In genomic region chr1:35708952-35709351, GRCh38 we compare ENCODE assay signal across 13 cellular contexts. TPM values are rescaled to one million over a fixed set of nuclear protein-coding genes. Genes with fewer than 3 reads are reported as not detected.
DNase-seq lines count a peak whose midpoint lies in the region; ATAC-seq and TF ChIP-seq lines count a peak whose summit lies in the region.
"Had no signal": no experiment of that assay in that cellular context is flagged by ENCODE, and none has a peak within 500 bp of the region (broad histone marks: within the 10 kb centered on the region; RNA-seq: fewer than 3 reads in every experiment).

No MANE protein-coding gene starts in this region.

- no peak for ATAC-seq in activated CD8-positive, alpha-beta T cell treated with anti-CD3 and anti-CD28 coated beads, Interleukin-2, amount 10 ng/mL, durations not matched to agents 7 days and 5 days
- ATAC-seq in activated CD8-positive, alpha-beta T cell treated with anti-CD3 and anti-CD28 coated beads for 36 hours = no peak
- no peak for ATAC-seq in effector memory CD8-positive, alpha-beta T cell (replicated peaks)
- ATAC-seq in psoas muscle = no peak

- H3K27ac ChIP-seq in psoas muscle (no peak overlapping the region), prostate gland (no peak overlapping the region)
- H3K27ac ChIP-seq: ascending aorta had no signal

- no peak for TF ChIP-seq CTCF in activated CD8-positive, alpha-beta T cell treated with anti-CD3 and anti-CD28 coated beads for 36 hours (IDR thresholded peaks at IDR 0.05)
- TF ChIP-seq CTCF in psoas muscle (IDR thresholded peaks at IDR 0.05) (no peak), prostate gland (IDR thresholded peaks at IDR 0.05) (no peak)

- H3K27me3 ChIP-seq in psoas muscle (ENCODE audit: insufficient read depth in 3 of 3, low read length in 2 of 3) (peaks cover 0 to 46% (median 11%) of the 10 kb centered on the region in 3 donors), prostate gland (replicated peaks; ENCODE audit: insufficient read depth) (no peaks in the 10 kb centered on the region)
- H3K27me3 ChIP-seq: ascending aorta had no signal

- no peaks in the 10 kb centered on the region for H3K9me3 Mint-ChIP-seq in activated CD8-positive, alpha-beta T cell treated with anti-CD3 and anti-CD28 coated beads, Interleukin-2, amount 10 ng/mL, durations not matched to agents 7 days and 5 days (ENCODE audit: insufficient read depth)
- H3K9me3 Mint-ChIP-seq in activated CD8-positive, alpha-beta T cell treated with anti-CD3 and anti-CD28 coated beads for 36 hours = no peaks in the 10 kb centered on the region
- H3K9me3 Mint-ChIP-seq in effector memory CD8-positive, alpha-beta T cell = no peaks in the 10 kb centered on the region

- H3K4me3 ChIP-seq in psoas muscle (peak overlapping the region; percentile 64), prostate gland (no peak overlapping the region)

- no peaks in the 10 kb centered on the region for H3K4me1 ChIP-seq in psoas muscle
- no peaks in the 10 kb centered on the region for H3K4me1 ChIP-seq in prostate gland (replicated peaks)

- WGBS in psoas muscle, 3 donors = 97 to 100% (median 100%) methylated on average over 1 of the region's 1 CpG
- 95% methylated on average over 1 of the region's 1 CpG for WGBS in prostate gland

- DNase-seq in activated CD8-positive, alpha-beta T cell treated with anti-CD3 and anti-CD28 coated beads, Interleukin-2, amount 10 ng/mL, durations not matched to agents 7 days and 5 days = no peak
- no peak for DNase-seq in activated CD8-positive, alpha-beta T cell treated with anti-CD3 and anti-CD28 coated beads for 36 hours
- DNase-seq in NCI-H82 (lab: John Stamatoyannopoulos, UW) = peak; percentile 76
- no peak for DNase-seq in effector memory CD8-positive, alpha-beta T cell
- no peak for DNase-seq in psoas muscle
- no peak for DNase-seq in islet precursor cell
- DNase-seq in SKM-1 treated with dmso at 0.1 percent for 144 hours (lab: John Stamatoyannopoulos, UW; ENCODE audit: unreplicated experiment) = no peak
- DNase-seq in prostate gland (ENCODE audit: low spot score) = no peak
- DNase-seq: effector CD4-positive, alpha-beta T cell; foreskin melanocyte; T-helper 9 cell had no signal

- peak overlapping the region; percentile 31 for H3K4me3 Mint-ChIP-seq in activated CD8-positive, alpha-beta T cell treated with anti-CD3 and anti-CD28 coated beads, Interleukin-2, amount 10 ng/mL, durations not matched to agents 7 days and 5 days
- no peak overlapping the region for H3K4me3 Mint-ChIP-seq in activated CD8-positive, alpha-beta T cell treated with anti-CD3 and anti-CD28 coated beads for 36 hours
- peak overlapping the region; percentile 73 to 94 for H3K4me3 Mint-ChIP-seq in effector memory CD8-positive, alpha-beta T cell

- H3K4me1 Mint-ChIP-seq in activated CD8-positive, alpha-beta T cell treated with anti-CD3 and anti-CD28 coated beads, Interleukin-2, amount 10 ng/mL, durations not matched to agents 7 days and 5 days (ENCODE audit: low read depth) = peaks cover 15% of the 10 kb centered on the region
- H3K4me1 Mint-ChIP-seq in activated CD8-positive, alpha-beta T cell treated with anti-CD3 and anti-CD28 coated beads for 36 hours (ENCODE audit: low read depth) = peaks cover 16% of the 10 kb centered on the region
- peaks cover 18 to 23% of the 10 kb centered on the region in 2 donors for H3K4me1 Mint-ChIP-seq in effector memory CD8-positive, alpha-beta T cell (ENCODE audit: low read depth in 2 of 2)

- peaks cover 42% of the 10 kb centered on the region for H3K27me3 Mint-ChIP-seq in activated CD8-positive, alpha-beta T cell treated with anti-CD3 and anti-CD28 coated beads, Interleukin-2, amount 10 ng/mL, durations not matched to agents 7 days and 5 days (ENCODE audit: low read depth)
- peaks cover 31% of the 10 kb centered on the region for H3K27me3 Mint-ChIP-seq in activated CD8-positive, alpha-beta T cell treated with anti-CD3 and anti-CD28 coated beads for 36 hours
- peaks cover 0 to 30% of the 10 kb centered on the region in 2 donors for H3K27me3 Mint-ChIP-seq in effector memory CD8-positive, alpha-beta T cell

- POLR2A ChIA-PET in activated CD8-positive, alpha-beta T cell treated with anti-CD3 and anti-CD28 coated beads, Interleukin-2, amount 10 ng/mL, durations not matched to agents 7 days and 5 days (lab: Charles Lee) = no interaction called here
- POLR2A ChIA-PET in activated CD8-positive, alpha-beta T cell treated with anti-CD3 and anti-CD28 coated beads for 36 hours (lab: Charles Lee) = interaction anchor here (2.6 kb wide), 1 partner anchor 9 kb away, joined by 6 read pairs; the partner anchor contains the start of gene C1orf216

- CTCF ChIA-PET in activated CD8-positive, alpha-beta T cell treated with anti-CD3 and anti-CD28 coated beads, Interleukin-2, amount 10 ng/mL, durations not matched to agents 7 days and 5 days (lab: Charles Lee) = interaction anchor here (6.4 kb wide), 1 partner anchor 7 kb away, joined by 60 read pairs; no protein-coding TSS in a partner anchor
- CTCF ChIA-PET in activated CD8-positive, alpha-beta T cell treated with anti-CD3 and anti-CD28 coated beads for 36 hours (lab: Charles Lee) = no interaction called here

- H3K36me3 Mint-ChIP-seq in activated CD8-positive, alpha-beta T cell treated with anti-CD3 and anti-CD28 coated beads, Interleukin-2, amount 10 ng/mL, durations not matched to agents 7 days and 5 days (ENCODE audit: low read depth) = peaks cover 5% of the 10 kb centered on the region
- peaks cover 3% of the 10 kb centered on the region for H3K36me3 Mint-ChIP-seq in activated CD8-positive, alpha-beta T cell treated with anti-CD3 and anti-CD28 coated beads for 36 hours (ENCODE audit: low read depth)
- peaks cover 5% of the 10 kb centered on the region for H3K36me3 Mint-ChIP-seq in effector memory CD8-positive, alpha-beta T cell (ENCODE audit: insufficient read depth)

- no peak overlapping the region for H3K27ac Mint-ChIP-seq in activated CD8-positive, alpha-beta T cell treated with anti-CD3 and anti-CD28 coated beads, Interleukin-2, amount 10 ng/mL, durations not matched to agents 7 days and 5 days
- no peak overlapping the region for H3K27ac Mint-ChIP-seq in activated CD8-positive, alpha-beta T cell treated with anti-CD3 and anti-CD28 coated beads for 36 hours
- peak overlapping the region; percentile 38 to 44 for H3K27ac Mint-ChIP-seq in effector memory CD8-positive, alpha-beta T cell

- intact Hi-C loops in activated CD8-positive, alpha-beta T cell treated with anti-CD3 and anti-CD28 coated beads for 36 hours (cut with micrococcal nuclease) = no loop called here
- intact Hi-C loops in psoas muscle (cut with DNase I) (no loop called here), prostate gland (cut with DNase I) (no loop called here)

- no peak for TF ChIP-seq POLR2A in prostate gland (IDR thresholded peaks at IDR 0.05)

- H3K36me3 ChIP-seq in psoas muscle (ENCODE audit: insufficient read depth in 1 of 2, low read depth in 1 of 2) = peaks cover 0 to 4% of the 10 kb centered on the region in 2 donors
- no peaks in the 10 kb centered on the region for H3K36me3 ChIP-seq in prostate gland

- H3K9me3 ChIP-seq in psoas muscle = no peaks in the 10 kb centered on the region
- no peaks in the 10 kb centered on the region for H3K9me3 ChIP-seq in prostate gland
- H3K9me3 ChIP-seq: ascending aorta, HAP-1 had no signal

RNA-seq across cellular contexts. Expression of gene C1orf216, which starts 9.7 kb away (rescaled TPM):
- 10 to 100 TPM; 16.7 to 17.2 TPM for total RNA-seq in activated CD8-positive, alpha-beta T cell treated with anti-CD3 and anti-CD28 coated beads, Interleukin-2, amount 10 ng/mL, durations not matched to agents 7 days and 5 days
- 10 to 100 TPM; 10.4 to 11.0 TPM for total RNA-seq in activated CD8-positive, alpha-beta T cell treated with anti-CD3 and anti-CD28 coated beads for 36 hours
- total RNA-seq in psoas muscle (10 to 100 TPM; 11.4 to 16.1 (median 14.1) TPM), prostate gland (10 to 100 TPM; 10.1 to 12.9 TPM)
- polyA plus RNA-seq in psoas muscle = 10 to 100 TPM in 2 of 3 donors, 1 to 10 TPM in 1; 8.8 to 24.2 (median 21.1) TPM

Comparison
In these comparisons a context has a peak if more than half of its experiments do, and no peak if none do; other contexts are left out.
1. H3K27ac Mint-ChIP-seq: peak in effector memory CD8-positive, alpha-beta T cell (2 of 2); none in activated CD8-positive, alpha-beta T cell treated with anti-CD3 and anti-CD28 coated beads, Interleukin-2, amount 10 ng/mL, durations not matched to agents 7 days and 5 days (single experiment) and activated CD8-positive, alpha-beta T cell treated with anti-CD3 and anti-CD28 coated beads for 36 hours (single experiment).